15 cellular contexts compared by ENCODE assay signal in genomic region chr3:5376761-5377160, GRCh38.
DNase-seq lines count a peak whose midpoint lies in the region; ATAC-seq and TF ChIP-seq lines count a peak whose summit lies in the region.
"Had no signal": no experiment of that assay in that cellular context is flagged by ENCODE, and none has a peak within 500 bp of the region (broad histone marks: within the 10 kb centered on the region; RNA-seq: fewer than 3 reads in every experiment).

No MANE protein-coding gene starts in this region.

- ATAC-seq in GM18861 (IDR thresholded peaks at IDR 0.05; ENCODE audit: unreplicated experiment), result no peak
- no peak for ATAC-seq in effector memory CD8-positive, alpha-beta T cell (replicated peaks)

- H3K4me1 Mint-ChIP-seq in effector memory CD8-positive, alpha-beta T cell (ENCODE audit: low read depth in 2 of 2), result no peaks in the 10 kb centered on the region

- H3K27ac Mint-ChIP-seq in effector memory CD8-positive, alpha-beta T cell, result no peak overlapping the region
- H3K27ac Mint-ChIP-seq: CD4-positive, alpha-beta T cell had no signal

- H3K27me3 Mint-ChIP-seq in effector memory CD8-positive, alpha-beta T cell, result peaks cover 0 to 12% of the 10 kb centered on the region in 2 donors

- no peak overlapping the region for H3K4me3 Mint-ChIP-seq in effector memory CD8-positive, alpha-beta T cell
- H3K4me3 Mint-ChIP-seq: CD4-positive, alpha-beta T cell had no signal

- no peak overlapping the region for H3K4me3 ChIP-seq in spleen
- H3K4me3 ChIP-seq: HAP-1, skin epidermis had no signal

- no peaks in the 10 kb centered on the region for H3K36me3 Mint-ChIP-seq in effector memory CD8-positive, alpha-beta T cell (ENCODE audit: insufficient read depth)

- H3K4me1 ChIP-seq in spleen, result no peaks in the 10 kb centered on the region
- H3K4me1 ChIP-seq: HAP-1 had no signal

- WGBS in spleen, 5 donors, result 64 to 76% (median 68%) methylated on average over 5 to 6 of the region's 6 CpGs

- H3K36me3 ChIP-seq in spleen, result no peaks in the 10 kb centered on the region
- H3K36me3 ChIP-seq: HAP-1, neutrophil had no signal

- H3K9me3 Mint-ChIP-seq in effector memory CD8-positive, alpha-beta T cell, result peaks cover 0 to 2% of the 10 kb centered on the region in 2 donors

- H3K27me3 ChIP-seq in spleen (replicated peaks in 1 of 7), result no peaks in the 10 kb centered on the region
- H3K27me3 ChIP-seq: neutrophil had no signal

- intact Hi-C loops in spleen (cut with DNase I; ENCODE audit: low total_unique reads), result no loop called here

- DNase-seq in NCI-H1436 (lab: John Stamatoyannopoulos, UW) (peak; percentile 7), NCI-H1436 treated with DMSO at 0.1 percent for 48 hours (lab: John Stamatoyannopoulos, UW) (no peak), NCI-H774 (lab: John Stamatoyannopoulos, UW) (peak; percentile 59), epithelial cell of prostate (ENCODE audit: low read depth, low spot score) (peak; percentile 18), spleen (peak; percentile 81), dermis blood vessel endothelial cell (no peak)
- DNase-seq in effector memory CD8-positive, alpha-beta T cell, result no peak
- DNase-seq: activated CD4-positive, alpha-beta T cell treated with anti-CD3 and anti-CD28 coated beads, Interleukin-2, amount 50 U/mL, for 4 hours; CD4-positive, alpha-beta T cell; NCI-H2227 treated with DMSO at 0.1 percent for 48 hours; SIG-M5 had no signal

- peaks cover 0 to 20% (median 10%) of the 10 kb centered on the region in 8 donors for H3K9me3 ChIP-seq in spleen
- H3K9me3 ChIP-seq: HAP-1, neutrophil had no signal

- no peak overlapping the region for H3K27ac ChIP-seq in epithelial cell of prostate
- no peak overlapping the region for H3K27ac ChIP-seq in spleen
- H3K27ac ChIP-seq: neutrophil, skin epidermis had no signal

- no peak for TF ChIP-seq POLR2A in spleen (IDR thresholded peaks at IDR 0.05)

- TF ChIP-seq CTCF in spleen (IDR thresholded peaks at IDR 0.05 in 8 of 11, conservative IDR thresholded peaks at IDR 0.05 in 3 of 11), result no peak

Comparison
In these comparisons a context has a peak if more than half of its experiments do, and no peak if none do; other contexts are left out.
1. DNase-seq: peak in NCI-H1436 (single experiment), NCI-H774 (single experiment), epithelial cell of prostate (single experiment) and spleen (single experiment); none in NCI-H1436 treated with DMSO at 0.1 percent for 48 hours (single experiment), dermis blood vessel endothelial cell (single experiment) and effector memory CD8-positive, alpha-beta T cell (0 of 3).